Comparison of ENCODE assay signal across 8 cellular contexts in genomic region chr15:43106486-43106829, GRCh38. TPM values are rescaled to one million over a fixed set of nuclear protein-coding genes. Genes with fewer than 3 reads are reported as not detected.
DNase-seq lines count a peak whose midpoint lies in the region; ATAC-seq and TF ChIP-seq lines count a peak whose summit lies in the region.

No MANE protein-coding gene starts in this region.

- no peak for ATAC-seq in gastrocnemius medialis

- no peaks in the 10 kb centered on the region for H3K27me3 ChIP-seq in gastrocnemius medialis

- H3K4me3 ChIP-seq in GM12865 (ENCODE audit: low read depth, low read length): peak overlapping the region; percentile 80
- H3K4me3 ChIP-seq in fibroblast of villous mesenchyme (ENCODE audit: low read depth, low read length): peak overlapping the region; percentile 93
- H3K4me3 ChIP-seq in gastrocnemius medialis: peak overlapping the region; percentile 69 to 98 (median 84)

- no peak for TF ChIP-seq POLR2A in gastrocnemius medialis (IDR thresholded peaks at IDR 0.05)

- intact Hi-C loops in gastrocnemius medialis (cut with DNase I; ENCODE audit: low total_unique reads): loop anchor here (2.0 to 10.0 kb wide), 3 partner anchors 78 to 228 kb away; partner anchors contain the start of genes CCNDBP1 and LCMT2

- no peak for TF ChIP-seq CTCF in GM12865 (IDR thresholded peaks at IDR 0.05; ENCODE audit: insufficient read depth, low read depth, low read length, missing control alignments)
- TF ChIP-seq CTCF in VCaP (conservative IDR thresholded peaks at IDR 0.05): no peak
- no peak for TF ChIP-seq CTCF in fibroblast of villous mesenchyme (IDR thresholded peaks at IDR 0.05; ENCODE audit: insufficient read depth, low read depth, low read length)
- no peak for TF ChIP-seq CTCF in gastrocnemius medialis (IDR thresholded peaks at IDR 0.05 in 4 of 5, conservative IDR thresholded peaks at IDR 0.05 in 1 of 5)

- no peaks in the 10 kb centered on the region for H3K36me3 ChIP-seq in gastrocnemius medialis

- no peaks in the 10 kb centered on the region for H3K9me3 ChIP-seq in gastrocnemius medialis

- no peak for DNase-seq in GM12865 (ENCODE audit: low read depth)
- no peak for DNase-seq in fibroblast of villous mesenchyme (ENCODE audit: low read depth)
- DNase-seq in gastrocnemius medialis: no peak
- DNase-seq in NCI-H526 (lab: John Stamatoyannopoulos, UW): no peak
- no peak for DNase-seq in NCI-H187 treated with DMSO at 0.1 percent for 48 hours (lab: John Stamatoyannopoulos, UW)
- no peak for DNase-seq in amniotic stem cell (lab: John Stamatoyannopoulos, UW)
- no peak for DNase-seq in NCI-H1105 treated with DMSO at 0.1 percent for 48 hours (lab: John Stamatoyannopoulos, UW)

- peaks cover 31 to 44% of the 10 kb centered on the region in 2 donors for H3K4me1 ChIP-seq in gastrocnemius medialis

- H3K27ac ChIP-seq in VCaP: peak overlapping the region; percentile 83
- peak overlapping the region; percentile 77 to 95 (median 90) for H3K27ac ChIP-seq in gastrocnemius medialis

- in situ Hi-C loops in gastrocnemius medialis (cut with MboI; ENCODE audit: low sequenced_read_pairs in 4 of 4): no loop called here

RNA-seq across cellular contexts. Expression of gene UBR1, which starts 0.6 kb away (rescaled TPM):
- 48.0 and 76.0 TPM in 2 replicates for total RNA-seq in fibroblast of villous mesenchyme
- 10 to 100 TPM; 20.2 to 31.3 (median 22.5) TPM for total RNA-seq in gastrocnemius medialis

RNA-seq across cellular contexts. Expression of gene TMEM62, which starts 26.9 kb away (rescaled TPM):
- 16.8 and 18.4 TPM in 2 replicates for total RNA-seq in fibroblast of villous mesenchyme
- total RNA-seq in gastrocnemius medialis: 10 to 100 TPM; 13.1 to 16.7 (median 16.3) TPM
